Comparison of ENCODE assay signal across 1 cellular context in the genomic region with DNA sequence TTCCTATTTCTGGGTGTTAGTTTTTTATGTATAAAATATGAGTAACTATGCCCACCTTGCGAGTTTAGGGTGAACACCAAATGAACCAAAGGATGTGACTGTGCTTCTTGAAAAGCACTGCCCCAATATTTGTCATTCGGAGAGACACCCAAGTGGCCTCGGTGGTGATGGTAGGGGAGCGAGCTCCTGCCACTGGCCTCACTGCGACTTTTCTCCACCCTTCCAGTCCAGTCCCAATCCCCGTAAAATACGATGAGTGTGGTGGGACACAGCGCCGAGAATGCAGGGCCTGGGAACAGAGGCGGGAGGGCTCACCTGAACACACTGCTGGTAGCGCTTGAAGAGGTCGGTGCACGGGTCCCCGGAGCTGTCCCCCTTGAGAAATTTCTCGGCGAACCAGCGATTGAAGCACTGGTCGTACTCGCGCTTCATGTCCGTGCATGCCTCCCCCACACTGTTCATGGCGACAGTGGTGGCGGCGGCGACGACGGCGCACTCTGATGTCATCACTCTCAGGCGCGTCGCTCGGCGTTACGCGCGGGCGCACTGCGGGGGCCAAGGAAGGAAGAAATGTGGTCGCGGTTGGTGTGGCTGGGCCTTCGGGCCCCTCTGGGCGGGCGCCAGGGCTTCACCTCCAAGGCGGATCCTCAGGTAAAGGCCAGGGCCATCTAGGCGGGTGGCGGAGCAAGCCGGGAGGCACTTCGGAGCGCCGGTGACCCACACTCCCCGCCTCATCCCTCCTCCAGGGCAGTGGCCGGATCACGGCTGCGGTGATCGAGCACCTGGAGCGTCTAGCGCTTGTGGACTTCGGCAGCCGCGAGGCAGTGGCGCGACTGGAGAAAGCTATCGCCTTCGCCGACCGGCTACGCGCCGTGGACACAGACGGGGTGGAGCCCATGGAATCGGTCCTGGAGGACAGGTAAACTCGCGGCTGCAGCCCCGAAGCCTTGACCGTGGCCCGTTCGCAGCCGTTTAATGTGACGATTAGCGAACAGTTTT.
TF ChIP-seq lines count a peak whose summit lies in the region.

A gene with protein sequence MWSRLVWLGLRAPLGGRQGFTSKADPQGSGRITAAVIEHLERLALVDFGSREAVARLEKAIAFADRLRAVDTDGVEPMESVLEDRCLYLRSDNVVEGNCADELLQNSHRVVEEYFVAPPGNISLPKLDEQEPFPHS (plus strand): TSS at position 534 of the 999 bp plus-strand sequence. CDS start 37 bp downstream, at position 571.
A gene (minus strand): TSS at position 474 of the 999 bp plus-strand sequence. CDS start 12 bp downstream, at position 462.

TF ChIP-seq in HepG2, 621 proteins besides CTCF, POLR2A, EP300 and RAD21 (continued from another document and continues in another):
- TF ChIP-seq ZNF331 (CRISPR knock-in tag; IDR thresholded peaks at IDR 0.05) (peak; percentile 82), MEIS2 (CRISPR knock-in tag; IDR thresholded peaks at IDR 0.05) (peak; percentile 73; the same call in 1 of the 2 replicates), ZNF883 (CRISPR knock-in tag; IDR thresholded peaks at IDR 0.05; ENCODE audit: not compliant biosample characterization) (peak; percentile 96), HCFC1 (IDR thresholded peaks at IDR 0.05; ENCODE audit: low read depth, low read length) (peak; percentile 84), ZSCAN29 (CRISPR knock-in tag; conservative IDR thresholded peaks at IDR 0.05) (peak; percentile 74; the same call in 1 of the 2 replicates), SRSF1 (optimal IDR thresholded peaks at IDR 0.05; ENCODE audit: low read depth, low read length) (peak; percentile 93), SAFB2 (CRISPR knock-in tag; IDR thresholded peaks at IDR 0.05; ENCODE audit: borderline replicate concordance, low read depth) (no peak; the same call in 1 of the 2 replicates), FLYWCH1 (CRISPR knock-in tag; IDR thresholded peaks at IDR 0.05) (no peak), ZNF839 (CRISPR knock-in tag; IDR thresholded peaks at IDR 0.05; ENCODE audit: borderline replicate concordance) (no peak), LCORL (IDR thresholded peaks at IDR 0.05) (no peak), LCORL (CRISPR knock-in tag; IDR thresholded peaks at IDR 0.05) (peak; percentile 71; the same call in 1 of the 2 replicates), HOXD1 (CRISPR knock-in tag; IDR thresholded peaks at IDR 0.05) (peak; percentile 77; the same call in 1 of the 2 replicates), ZNF256 (CRISPR knock-in tag; conservative IDR thresholded peaks at IDR 0.05) (0 out of 2 replicates have a peak, but pooled peaks have one; percentile 73), ZFP36 (IDR thresholded peaks at IDR 0.05; ENCODE audit: borderline replicate concordance, low read depth, low read length, partially characterized antibody) (no peak), ZNF138 (CRISPR knock-in tag; IDR thresholded peaks at IDR 0.05; ENCODE audit: low read depth) (peak; percentile 40; the same call in 1 of the 2 replicates), RAD51 (IDR thresholded peaks at IDR 0.05; ENCODE audit: borderline replicate concordance) (no peak), ZNF660 (CRISPR knock-in tag; IDR thresholded peaks at IDR 0.05; ENCODE audit: borderline replicate concordance, low read depth) (no peak), NRL (CRISPR knock-in tag; IDR thresholded peaks at IDR 0.05; ENCODE audit: borderline replicate concordance) (peak; percentile 95; the same call in 1 of the 2 replicates)
- TF ChIP-seq, protein P1, sequence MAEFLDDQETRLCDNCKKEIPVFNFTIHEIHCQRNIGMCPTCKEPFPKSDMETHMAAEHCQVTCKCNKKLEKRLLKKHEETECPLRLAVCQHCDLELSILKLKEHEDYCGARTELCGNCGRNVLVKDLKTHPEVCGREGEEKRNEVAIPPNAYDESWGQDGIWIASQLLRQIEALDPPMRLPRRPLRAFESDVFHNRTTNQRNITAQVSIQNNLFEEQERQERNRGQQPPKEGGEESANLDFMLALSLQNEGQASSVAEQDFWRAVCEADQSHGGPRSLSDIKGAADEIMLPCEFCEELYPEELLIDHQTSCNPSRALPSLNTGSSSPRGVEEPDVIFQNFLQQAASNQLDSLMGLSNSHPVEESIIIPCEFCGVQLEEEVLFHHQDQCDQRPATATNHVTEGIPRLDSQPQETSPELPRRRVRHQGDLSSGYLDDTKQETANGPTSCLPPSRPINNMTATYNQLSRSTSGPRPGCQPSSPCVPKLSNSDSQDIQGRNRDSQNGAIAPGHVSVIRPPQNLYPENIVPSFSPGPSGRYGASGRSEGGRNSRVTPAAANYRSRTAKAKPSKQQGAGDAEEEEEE (CRISPR knock-in tag; IDR thresholded peaks at IDR 0.05; ENCODE audit: borderline replicate concordance): no peak
- TF ChIP-seq, protein P2, sequence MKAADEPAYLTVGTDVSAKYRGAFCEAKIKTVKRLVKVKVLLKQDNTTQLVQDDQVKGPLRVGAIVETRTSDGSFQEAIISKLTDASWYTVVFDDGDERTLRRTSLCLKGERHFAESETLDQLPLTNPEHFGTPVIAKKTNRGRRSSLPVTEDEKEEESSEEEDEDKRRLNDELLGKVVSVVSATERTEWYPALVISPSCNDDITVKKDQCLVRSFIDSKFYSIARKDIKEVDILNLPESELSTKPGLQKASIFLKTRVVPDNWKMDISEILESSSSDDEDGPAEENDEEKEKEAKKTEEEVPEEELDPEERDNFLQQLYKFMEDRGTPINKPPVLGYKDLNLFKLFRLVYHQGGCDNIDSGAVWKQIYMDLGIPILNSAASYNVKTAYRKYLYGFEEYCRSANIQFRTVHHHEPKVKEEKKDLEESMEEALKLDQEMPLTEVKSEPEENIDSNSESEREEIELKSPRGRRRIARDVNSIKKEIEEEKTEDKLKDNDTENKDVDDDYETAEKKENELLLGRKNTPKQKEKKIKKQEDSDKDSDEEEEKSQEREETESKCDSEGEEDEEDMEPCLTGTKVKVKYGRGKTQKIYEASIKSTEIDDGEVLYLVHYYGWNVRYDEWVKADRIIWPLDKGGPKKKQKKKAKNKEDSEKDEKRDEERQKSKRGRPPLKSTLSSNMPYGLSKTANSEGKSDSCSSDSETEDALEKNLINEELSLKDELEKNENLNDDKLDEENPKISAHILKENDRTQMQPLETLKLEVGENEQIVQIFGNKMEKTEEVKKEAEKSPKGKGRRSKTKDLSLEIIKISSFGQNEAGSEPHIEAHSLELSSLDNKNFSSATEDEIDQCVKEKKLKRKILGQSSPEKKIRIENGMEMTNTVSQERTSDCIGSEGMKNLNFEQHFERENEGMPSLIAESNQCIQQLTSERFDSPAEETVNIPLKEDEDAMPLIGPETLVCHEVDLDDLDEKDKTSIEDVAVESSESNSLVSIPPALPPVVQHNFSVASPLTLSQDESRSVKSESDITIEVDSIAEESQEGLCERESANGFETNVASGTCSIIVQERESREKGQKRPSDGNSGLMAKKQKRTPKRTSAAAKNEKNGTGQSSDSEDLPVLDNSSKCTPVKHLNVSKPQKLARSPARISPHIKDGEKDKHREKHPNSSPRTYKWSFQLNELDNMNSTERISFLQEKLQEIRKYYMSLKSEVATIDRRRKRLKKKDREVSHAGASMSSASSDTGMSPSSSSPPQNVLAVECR (CRISPR knock-in tag; IDR thresholded peaks at IDR 0.05; ENCODE audit: borderline replicate concordance): peak; percentile 99
- TF ChIP-seq, protein P3, sequence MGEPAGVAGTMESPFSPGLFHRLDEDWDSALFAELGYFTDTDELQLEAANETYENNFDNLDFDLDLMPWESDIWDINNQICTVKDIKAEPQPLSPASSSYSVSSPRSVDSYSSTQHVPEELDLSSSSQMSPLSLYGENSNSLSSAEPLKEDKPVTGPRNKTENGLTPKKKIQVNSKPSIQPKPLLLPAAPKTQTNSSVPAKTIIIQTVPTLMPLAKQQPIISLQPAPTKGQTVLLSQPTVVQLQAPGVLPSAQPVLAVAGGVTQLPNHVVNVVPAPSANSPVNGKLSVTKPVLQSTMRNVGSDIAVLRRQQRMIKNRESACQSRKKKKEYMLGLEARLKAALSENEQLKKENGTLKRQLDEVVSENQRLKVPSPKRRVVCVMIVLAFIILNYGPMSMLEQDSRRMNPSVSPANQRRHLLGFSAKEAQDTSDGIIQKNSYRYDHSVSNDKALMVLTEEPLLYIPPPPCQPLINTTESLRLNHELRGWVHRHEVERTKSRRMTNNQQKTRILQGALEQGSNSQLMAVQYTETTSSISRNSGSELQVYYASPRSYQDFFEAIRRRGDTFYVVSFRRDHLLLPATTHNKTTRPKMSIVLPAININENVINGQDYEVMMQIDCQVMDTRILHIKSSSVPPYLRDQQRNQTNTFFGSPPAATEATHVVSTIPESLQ (CRISPR knock-in tag; conservative IDR thresholded peaks at IDR 0.05): peak; percentile 76; the same call in 1 of the 2 replicates
- TF ChIP-seq, protein P4, sequence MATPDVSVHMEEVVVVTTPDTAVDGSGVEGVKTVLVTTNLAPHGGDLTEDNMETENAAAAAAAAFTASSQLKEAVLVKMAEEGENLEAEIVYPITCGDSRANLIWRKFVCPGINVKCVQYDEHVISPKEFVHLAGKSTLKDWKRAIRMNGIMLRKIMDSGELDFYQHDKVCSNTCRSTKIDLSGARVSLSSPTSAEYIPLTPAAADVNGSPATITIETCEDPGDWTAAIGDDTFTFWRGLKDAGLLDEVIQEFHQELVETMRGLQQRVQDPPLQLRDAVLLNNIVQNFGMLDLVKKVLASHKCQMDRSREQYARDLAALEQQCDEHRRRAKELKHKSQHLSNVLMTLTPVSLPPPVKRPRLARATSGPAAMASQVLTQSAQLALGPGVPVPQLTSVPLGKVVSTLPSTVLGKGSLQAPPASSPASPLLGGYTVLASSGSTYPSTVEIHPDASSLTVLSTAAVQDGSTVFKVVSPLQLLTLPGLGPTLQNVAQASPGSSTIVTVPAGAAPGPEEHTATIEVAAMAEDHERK (CRISPR knock-in tag; IDR thresholded peaks at IDR 0.05; ENCODE audit: low read depth): peak; percentile 87
- TF ChIP-seq, protein P5, sequence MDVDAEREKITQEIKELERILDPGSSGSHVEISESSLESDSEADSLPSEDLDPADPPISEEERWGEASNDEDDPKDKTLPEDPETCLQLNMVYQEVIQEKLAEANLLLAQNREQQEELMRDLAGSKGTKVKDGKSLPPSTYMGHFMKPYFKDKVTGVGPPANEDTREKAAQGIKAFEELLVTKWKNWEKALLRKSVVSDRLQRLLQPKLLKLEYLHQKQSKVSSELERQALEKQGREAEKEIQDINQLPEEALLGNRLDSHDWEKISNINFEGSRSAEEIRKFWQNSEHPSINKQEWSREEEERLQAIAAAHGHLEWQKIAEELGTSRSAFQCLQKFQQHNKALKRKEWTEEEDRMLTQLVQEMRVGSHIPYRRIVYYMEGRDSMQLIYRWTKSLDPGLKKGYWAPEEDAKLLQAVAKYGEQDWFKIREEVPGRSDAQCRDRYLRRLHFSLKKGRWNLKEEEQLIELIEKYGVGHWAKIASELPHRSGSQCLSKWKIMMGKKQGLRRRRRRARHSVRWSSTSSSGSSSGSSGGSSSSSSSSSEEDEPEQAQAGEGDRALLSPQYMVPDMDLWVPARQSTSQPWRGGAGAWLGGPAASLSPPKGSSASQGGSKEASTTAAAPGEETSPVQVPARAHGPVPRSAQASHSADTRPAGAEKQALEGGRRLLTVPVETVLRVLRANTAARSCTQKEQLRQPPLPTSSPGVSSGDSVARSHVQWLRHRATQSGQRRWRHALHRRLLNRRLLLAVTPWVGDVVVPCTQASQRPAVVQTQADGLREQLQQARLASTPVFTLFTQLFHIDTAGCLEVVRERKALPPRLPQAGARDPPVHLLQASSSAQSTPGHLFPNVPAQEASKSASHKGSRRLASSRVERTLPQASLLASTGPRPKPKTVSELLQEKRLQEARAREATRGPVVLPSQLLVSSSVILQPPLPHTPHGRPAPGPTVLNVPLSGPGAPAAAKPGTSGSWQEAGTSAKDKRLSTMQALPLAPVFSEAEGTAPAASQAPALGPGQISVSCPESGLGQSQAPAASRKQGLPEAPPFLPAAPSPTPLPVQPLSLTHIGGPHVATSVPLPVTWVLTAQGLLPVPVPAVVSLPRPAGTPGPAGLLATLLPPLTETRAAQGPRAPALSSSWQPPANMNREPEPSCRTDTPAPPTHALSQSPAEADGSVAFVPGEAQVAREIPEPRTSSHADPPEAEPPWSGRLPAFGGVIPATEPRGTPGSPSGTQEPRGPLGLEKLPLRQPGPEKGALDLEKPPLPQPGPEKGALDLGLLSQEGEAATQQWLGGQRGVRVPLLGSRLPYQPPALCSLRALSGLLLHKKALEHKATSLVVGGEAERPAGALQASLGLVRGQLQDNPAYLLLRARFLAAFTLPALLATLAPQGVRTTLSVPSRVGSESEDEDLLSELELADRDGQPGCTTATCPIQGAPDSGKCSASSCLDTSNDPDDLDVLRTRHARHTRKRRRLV (CRISPR knock-in tag; IDR thresholded peaks at IDR 0.05): peak; percentile 91; the same call in 1 of the 2 replicates
- TF ChIP-seq, protein P6, sequence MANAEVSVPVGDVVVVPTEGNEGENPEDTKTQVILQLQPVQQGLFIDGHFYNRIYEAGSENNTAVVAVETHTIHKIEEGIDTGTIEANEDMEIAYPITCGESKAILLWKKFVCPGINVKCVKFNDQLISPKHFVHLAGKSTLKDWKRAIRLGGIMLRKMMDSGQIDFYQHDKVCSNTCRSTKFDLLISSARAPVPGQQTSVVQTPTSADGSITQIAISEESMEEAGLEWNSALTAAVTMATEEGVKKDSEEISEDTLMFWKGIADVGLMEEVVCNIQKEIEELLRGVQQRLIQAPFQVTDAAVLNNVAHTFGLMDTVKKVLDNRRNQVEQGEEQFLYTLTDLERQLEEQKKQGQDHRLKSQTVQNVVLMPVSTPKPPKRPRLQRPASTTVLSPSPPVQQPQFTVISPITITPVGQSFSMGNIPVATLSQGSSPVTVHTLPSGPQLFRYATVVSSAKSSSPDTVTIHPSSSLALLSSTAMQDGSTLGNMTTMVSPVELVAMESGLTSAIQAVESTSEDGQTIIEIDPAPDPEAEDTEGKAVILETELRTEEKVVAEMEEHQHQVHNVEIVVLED (CRISPR knock-in tag; IDR thresholded peaks at IDR 0.05; ENCODE audit: borderline replicate concordance): peak; percentile 97
- TF ChIP-seq, protein P7, sequence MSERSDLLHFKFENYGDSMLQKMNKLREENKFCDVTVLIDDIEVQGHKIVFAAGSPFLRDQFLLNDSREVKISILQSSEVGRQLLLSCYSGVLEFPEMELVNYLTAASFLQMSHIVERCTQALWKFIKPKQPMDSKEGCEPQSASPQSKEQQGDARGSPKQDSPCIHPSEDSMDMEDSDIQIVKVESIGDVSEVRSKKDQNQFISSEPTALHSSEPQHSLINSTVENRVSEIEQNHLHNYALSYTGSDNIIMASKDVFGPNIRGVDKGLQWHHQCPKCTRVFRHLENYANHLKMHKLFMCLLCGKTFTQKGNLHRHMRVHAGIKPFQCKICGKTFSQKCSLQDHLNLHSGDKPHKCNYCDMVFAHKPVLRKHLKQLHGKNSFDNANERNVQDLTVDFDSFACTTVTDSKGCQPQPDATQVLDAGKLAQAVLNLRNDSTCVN (CRISPR knock-in tag; IDR thresholded peaks at IDR 0.05; ENCODE audit: borderline replicate concordance): peak; percentile 93
- TF ChIP-seq, protein P8, sequence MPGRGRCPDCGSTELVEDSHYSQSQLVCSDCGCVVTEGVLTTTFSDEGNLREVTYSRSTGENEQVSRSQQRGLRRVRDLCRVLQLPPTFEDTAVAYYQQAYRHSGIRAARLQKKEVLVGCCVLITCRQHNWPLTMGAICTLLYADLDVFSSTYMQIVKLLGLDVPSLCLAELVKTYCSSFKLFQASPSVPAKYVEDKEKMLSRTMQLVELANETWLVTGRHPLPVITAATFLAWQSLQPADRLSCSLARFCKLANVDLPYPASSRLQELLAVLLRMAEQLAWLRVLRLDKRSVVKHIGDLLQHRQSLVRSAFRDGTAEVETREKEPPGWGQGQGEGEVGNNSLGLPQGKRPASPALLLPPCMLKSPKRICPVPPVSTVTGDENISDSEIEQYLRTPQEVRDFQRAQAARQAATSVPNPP (CRISPR knock-in tag; IDR thresholded peaks at IDR 0.05): no peak
